Comparison of ENCODE assay signal across 8 cellular contexts in the genomic region with DNA sequence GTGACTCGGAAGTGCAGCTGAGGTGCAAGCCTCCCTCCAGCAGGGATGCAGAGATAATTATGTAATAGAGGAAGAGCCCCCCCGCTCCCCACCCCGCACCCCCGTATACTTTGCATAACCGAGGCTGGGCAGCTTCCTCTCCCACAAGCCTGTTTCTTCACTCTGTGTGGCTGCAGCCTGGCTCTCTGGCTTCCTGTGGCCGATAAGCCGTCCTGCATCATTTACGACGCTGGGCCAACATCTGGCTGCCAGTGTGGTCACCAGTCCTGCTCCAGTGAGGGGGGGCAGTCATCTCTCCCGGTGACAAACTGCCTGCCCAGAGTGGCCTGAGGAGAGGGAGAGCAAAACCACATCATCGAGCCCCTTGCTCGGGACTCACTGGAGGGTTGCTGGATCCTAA. TPM values are rescaled to one million over a fixed set of nuclear protein-coding genes. Genes with fewer than 3 reads are reported as not detected.
DNase-seq lines count a peak whose midpoint lies in the region; ATAC-seq and TF ChIP-seq lines count a peak whose summit lies in the region.

No MANE protein-coding gene starts in this region.

- POLR2A ChIA-PET in activated CD4-positive, alpha-beta memory T cell treated with anti-CD3 and anti-CD28 coated beads for 36 hours (lab: Charles Lee) = no interaction called here

- no peaks in the 10 kb centered on the region for H3K36me3 Mint-ChIP-seq in activated CD4-positive, alpha-beta memory T cell treated with anti-CD3 and anti-CD28 coated beads for 36 hours

- H3K4me1 ChIP-seq in cardiac muscle cell (ENCODE audit: low read depth) (peaks cover 35% of the 10 kb centered on the region), thoracic aorta (ENCODE audit: control insufficient read depth in 1 of 2, low read depth in 2 of 2) (peaks cover 18 to 26% of the 10 kb centered on the region in 2 donors)

- H3K27me3 ChIP-seq in cardiac muscle cell (no peaks in the 10 kb centered on the region), thoracic aorta (replicated peaks; ENCODE audit: insufficient read depth) (no peaks in the 10 kb centered on the region)

- TF ChIP-seq CTCF in cardiac muscle cell (IDR thresholded peaks at IDR 0.05; ENCODE audit: low read depth, low read length) (no peak), thoracic aorta (IDR thresholded peaks at IDR 0.05) (no peak)

- H3K27ac ChIP-seq in cardiac muscle cell (peak overlapping the region; percentile 71), thoracic aorta (peak overlapping the region in 1 of 2 donors; percentile 27)

- CTCF ChIA-PET in activated CD4-positive, alpha-beta memory T cell treated with anti-CD3 and anti-CD28 coated beads for 36 hours (lab: Charles Lee) = no interaction called here

- intact Hi-C loops in activated CD4-positive, alpha-beta memory T cell treated with anti-CD3 and anti-CD28 coated beads for 36 hours (cut with micrococcal nuclease) = no loop called here

- no peak overlapping the region for H3K27ac Mint-ChIP-seq in activated CD4-positive, alpha-beta memory T cell treated with anti-CD3 and anti-CD28 coated beads for 36 hours

- H3K27me3 Mint-ChIP-seq in activated CD4-positive, alpha-beta memory T cell treated with anti-CD3 and anti-CD28 coated beads for 36 hours = no peaks in the 10 kb centered on the region

- peak; percentile 81 for ATAC-seq in GM18867 (IDR thresholded peaks at IDR 0.05; ENCODE audit: unreplicated experiment)
- peak; percentile 61 for ATAC-seq in HG02763 (IDR thresholded peaks at IDR 0.05; ENCODE audit: unreplicated experiment)
- ATAC-seq in thoracic aorta (ENCODE audit: insufficient number of reproducible peaks, low FRiP score, low read depth) = peak; percentile 41

- in situ Hi-C loops in ACHN (cut with HindIII; ENCODE audit: low pct_ligation_motif_present, low pct_unique_long_range_greater_than_20kb, low sequenced_read_pairs) = no loop called here

- no peaks in the 10 kb centered on the region for H3K9me3 Mint-ChIP-seq in activated CD4-positive, alpha-beta memory T cell treated with anti-CD3 and anti-CD28 coated beads for 36 hours

- H3K4me3 ChIP-seq in cardiac muscle cell (no peak overlapping the region), thoracic aorta (no peak overlapping the region)

- peak; percentile 94 for DNase-seq in NOMO-1 treated with dmso at 0.1 percent for 144 hours (lab: John Stamatoyannopoulos, UW; ENCODE audit: unreplicated experiment)
- DNase-seq in cardiac muscle cell (ENCODE audit: low read depth in 1 of 2, low spot score in 1 of 2) = peak in 1 of 2 donors; percentile 73
- DNase-seq in thoracic aorta (ENCODE audit: low spot score) = no peak
- no peak for DNase-seq in activated CD4-positive, alpha-beta memory T cell treated with anti-CD3 and anti-CD28 coated beads for 36 hours
- no peak for DNase-seq in stimulated activated CD4-positive, alpha-beta T cell treated with anti-CD3 and anti-CD28 coated beads, Interleukin-2, amount 100 ng/mL, for 24 hours
- no peak for DNase-seq in ACHN

- no peaks in the 10 kb centered on the region for H3K36me3 ChIP-seq in cardiac muscle cell
- no peaks in the 10 kb centered on the region for H3K36me3 ChIP-seq in thoracic aorta

- H3K9me3 ChIP-seq in cardiac muscle cell (ENCODE audit: low read depth) (no peaks in the 10 kb centered on the region), thoracic aorta (no peaks in the 10 kb centered on the region)

- no peak overlapping the region for H3K4me3 Mint-ChIP-seq in activated CD4-positive, alpha-beta memory T cell treated with anti-CD3 and anti-CD28 coated beads for 36 hours

- peaks cover 18% of the 10 kb centered on the region for H3K4me1 Mint-ChIP-seq in activated CD4-positive, alpha-beta memory T cell treated with anti-CD3 and anti-CD28 coated beads for 36 hours (ENCODE audit: low read depth)

RNA-seq across cellular contexts. Expression of gene RBM38, which starts 59.2 kb away (rescaled TPM):
- total RNA-seq in cardiac muscle cell (420 and 625 TPM in 2 replicates), thoracic aorta (10 to 100 TPM in 1 of 2 donors, 1 to 10 TPM in 1; 9.6 to 24.8 TPM)
- 404 and 626 TPM in 2 replicates for polyA plus RNA-seq in cardiac muscle cell
- total RNA-seq in activated CD4-positive, alpha-beta memory T cell treated with anti-CD3 and anti-CD28 coated beads for 36 hours = 10 to 100 TPM; 73.4 to 77.3 TPM
